In genomic region chr20:11387189-11387754, GRCh38 we compare ENCODE assay signal across 14 cellular contexts.
DNase-seq lines count a peak whose midpoint lies in the region; ATAC-seq, FAIRE-seq and TF ChIP-seq lines count a peak whose summit lies in the region.
"Had no signal": no experiment of that assay in that cellular context is flagged by ENCODE, and none has a peak within 500 bp of the region (broad histone marks: within the 10 kb centered on the region; RNA-seq: fewer than 3 reads in every experiment).

No MANE protein-coding gene starts in this region.

- H2AFZ ChIP-seq in Karpas-422 (ENCODE audit: low read length): no peak overlapping the region

- H3K4me1 Mint-ChIP-seq in activated T-helper 2 cell treated with anti-CD3 and anti-CD28 coated beads, Interferon-gamma antibody, Interleukin-2, Interleukin-4, amounts not matched to agents 10 μg/mL and 5 μg/mL and 100 μg/mL, durations not matched to agents 14 hours and 24 hours and 36 hours (ENCODE audit: low read depth): no peaks in the 10 kb centered on the region

- no peaks in the 10 kb centered on the region for H3K36me3 Mint-ChIP-seq in activated T-helper 2 cell treated with anti-CD3 and anti-CD28 coated beads, Interferon-gamma antibody, Interleukin-2, Interleukin-4, amounts not matched to agents 10 μg/mL and 5 μg/mL and 100 μg/mL, durations not matched to agents 14 hours and 24 hours and 36 hours (ENCODE audit: low read depth)

- no peaks in the 10 kb centered on the region for H4K20me1 ChIP-seq in Karpas-422 (ENCODE audit: insufficient read depth, low read depth, low read length)

- no peak for ATAC-seq in GM18870 (IDR thresholded peaks at IDR 0.05; ENCODE audit: unreplicated experiment)

- H3K9ac ChIP-seq in Karpas-422 (ENCODE audit: low read length): no peak overlapping the region

- H3K27me3 Mint-ChIP-seq in activated T-helper 2 cell treated with anti-CD3 and anti-CD28 coated beads, Interferon-gamma antibody, Interleukin-2, Interleukin-4, amounts not matched to agents 10 μg/mL and 5 μg/mL and 100 μg/mL, durations not matched to agents 14 hours and 24 hours and 36 hours (ENCODE audit: low read depth): no peaks in the 10 kb centered on the region

- H3K4me2 ChIP-seq in Karpas-422 (ENCODE audit: low read depth, low read length, poor library complexity, severe bottlenecking): no peak overlapping the region

- peak; percentile 86 for FAIRE-seq in H54 (lab: Jason Lieb, UNC)
- FAIRE-seq: islet of Langerhans had no signal

- no peak overlapping the region for H3K4me3 Mint-ChIP-seq in activated T-helper 2 cell treated with anti-CD3 and anti-CD28 coated beads, Interferon-gamma antibody, Interleukin-2, Interleukin-4, amounts not matched to agents 10 μg/mL and 5 μg/mL and 100 μg/mL, durations not matched to agents 14 hours and 24 hours and 36 hours (ENCODE audit: low read depth)

- TF ChIP-seq POLR2A in H54 (IDR thresholded peaks at IDR 0.05; ENCODE audit: low read depth, low read length): no peak

- no peaks in the 10 kb centered on the region for H3K9me2 ChIP-seq in Karpas-422 (replicated peaks; ENCODE audit: insufficient read depth, low read length)

- peaks cover 15% of the 10 kb centered on the region for H3K4me1 ChIP-seq in SJSA1 (replicated peaks)
- H3K4me1 ChIP-seq in Karpas-422 (ENCODE audit: low read length): no peaks in the 10 kb centered on the region
- H3K4me1 ChIP-seq: Peyer's patch, tibial artery had no signal

- H3K27me3 ChIP-seq in SJSA1 (replicated peaks) (no peaks in the 10 kb centered on the region), Karpas-422 (ENCODE audit: low read length) (no peaks in the 10 kb centered on the region)
- H3K27me3 ChIP-seq: esophagus squamous epithelium, MG63, Peyer's patch, tibial artery had no signal

- H3K4me3 ChIP-seq in SJSA1: no peak overlapping the region
- no peak overlapping the region for H3K4me3 ChIP-seq in fibroblast of the aortic adventitia (ENCODE audit: low read depth, low read length)
- no peak overlapping the region for H3K4me3 ChIP-seq in Karpas-422 (ENCODE audit: low read length)
- H3K4me3 ChIP-seq: esophagus squamous epithelium, MG63, Peyer's patch, tibial artery had no signal

- peak; percentile 5 for DNase-seq in H54 (ENCODE audit: insufficient read length, low spot score)
- peak; percentile 67 to 85 for DNase-seq in SJSA1 (ENCODE audit: low read depth in 1 of 2, low spot score in 2 of 2)
- DNase-seq in fibroblast of the aortic adventitia (ENCODE audit: low read depth): peak; percentile 92
- peak; percentile 52 for DNase-seq in stromal cell of bone marrow (ENCODE audit: low read depth)
- no peak for DNase-seq in Karpas-422
- no peak for DNase-seq in activated T-helper 2 cell treated with anti-CD3 and anti-CD28 coated beads, Interferon-gamma antibody, Interleukin-2, Interleukin-4, amounts not matched to agents 10 μg/mL and 5 μg/mL and 100 μg/mL, durations not matched to agents 14 hours and 24 hours and 36 hours (ENCODE audit: low spot score)
- DNase-seq: activated naive CD4-positive, alpha-beta T cell treated with Interleukin-2 at 50 U/mL for 16 hours; esophagus squamous epithelium; MG63; NCI-H2171 treated with DMSO at 0.1 percent for 48 hours; Peyer's patch; tibial artery had no signal

- H3K36me3 ChIP-seq in SJSA1 (no peaks in the 10 kb centered on the region), Karpas-422 (ENCODE audit: insufficient read depth, low read length) (no peaks in the 10 kb centered on the region)
- H3K36me3 ChIP-seq: esophagus squamous epithelium, MG63, Peyer's patch, tibial artery had no signal

- H3K79me2 ChIP-seq in Karpas-422 (ENCODE audit: low read length): no peaks in the 10 kb centered on the region

- no peak for TF ChIP-seq CTCF in fibroblast of the aortic adventitia (IDR thresholded peaks at IDR 0.05; ENCODE audit: insufficient read depth, low read length)

- intact Hi-C loops in activated T-helper 2 cell treated with anti-CD3 and anti-CD28 coated beads, Interferon-gamma antibody, Interleukin-2, Interleukin-4, amounts not matched to agents 10 μg/mL and 5 μg/mL and 100 μg/mL, durations not matched to agents 14 hours and 24 hours and 36 hours (cut with micrococcal nuclease): no loop called here

- H3K9me3 ChIP-seq in SJSA1 (replicated peaks) (no peaks in the 10 kb centered on the region), Karpas-422 (ENCODE audit: low read length) (no peaks in the 10 kb centered on the region)
- H3K9me3 ChIP-seq: esophagus squamous epithelium, MG63, Peyer's patch had no signal

- H3K27ac ChIP-seq in SJSA1 (peak overlapping the region; percentile 58), Karpas-422 (ENCODE audit: low read length) (no peak overlapping the region)
- H3K27ac ChIP-seq: Peyer's patch, tibial artery had no signal

- H3K27ac Mint-ChIP-seq in activated T-helper 2 cell treated with anti-CD3 and anti-CD28 coated beads, Interferon-gamma antibody, Interleukin-2, Interleukin-4, amounts not matched to agents 10 μg/mL and 5 μg/mL and 100 μg/mL, durations not matched to agents 14 hours and 24 hours and 36 hours: no peak overlapping the region

- peaks cover 9% of the 10 kb centered on the region for H3K9me3 Mint-ChIP-seq in activated T-helper 2 cell treated with anti-CD3 and anti-CD28 coated beads, Interferon-gamma antibody, Interleukin-2, Interleukin-4, amounts not matched to agents 10 μg/mL and 5 μg/mL and 100 μg/mL, durations not matched to agents 14 hours and 24 hours and 36 hours

Comparison
In these comparisons a context has a peak if more than half of its experiments do, and no peak if none do; other contexts are left out.
1. DNase-seq: peak in H54 (single experiment), SJSA1 (2 of 2), fibroblast of the aortic adventitia (single experiment) and stromal cell of bone marrow (single experiment); none in Karpas-422 (single experiment) and activated T-helper 2 cell treated with anti-CD3 and anti-CD28 coated beads, Interferon-gamma antibody, Interleukin-2, Interleukin-4, amounts not matched to agents 10 μg/mL and 5 μg/mL and 100 μg/mL, durations not matched to agents 14 hours and 24 hours and 36 hours (single experiment).